ENCODE assay signal across 17 cellular contexts in the genomic region with DNA sequence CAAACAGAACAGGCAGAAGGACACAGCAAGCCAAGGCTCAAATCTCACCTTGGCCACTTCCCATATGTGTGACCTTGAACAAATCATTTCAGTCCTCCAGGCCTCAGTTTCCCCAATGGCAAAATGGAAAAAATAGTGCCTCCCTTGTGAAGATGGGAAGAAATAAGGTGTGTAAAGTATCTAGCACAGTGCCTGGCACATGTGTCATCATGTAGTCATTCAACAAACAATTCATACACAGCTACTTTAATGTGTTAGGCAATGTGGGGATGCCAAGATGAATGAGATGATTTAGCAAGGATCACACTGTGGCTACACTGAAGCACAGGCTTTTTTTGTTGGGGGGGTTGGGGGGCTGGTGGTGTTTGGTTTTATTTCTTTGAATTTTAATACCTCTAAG. TPM values are rescaled to one million over a fixed set of nuclear protein-coding genes. Genes with fewer than 3 reads are reported as not detected.
A peak's percentile ranks its signal among the peaks of the same experiment; 100 is the strongest.
DNase-seq lines count a peak whose midpoint lies in the region; ATAC-seq, FAIRE-seq and TF ChIP-seq lines count a peak whose summit lies in the region.
"Had no signal": no experiment of that assay in that cellular context is flagged by ENCODE, and none has a peak within 500 bp of the region (broad histone marks: within the 10 kb centered on the region; RNA-seq: fewer than 3 reads in every experiment).

No MANE protein-coding gene starts in this region.

- CTCF ChIA-PET in activated CD8-positive, alpha-beta T cell treated with anti-CD3 and anti-CD28 coated beads, Interleukin-2, amount 10 ng/mL, durations not matched to agents 7 days and 5 days (lab: Charles Lee): interaction anchor here (1.4 to 1.6 kb wide), 2 partner anchors 10 to 75 kb away, joined by 3 to 6 read pairs; no protein-coding TSS in a partner anchor
- CTCF ChIA-PET in activated CD8-positive, alpha-beta T cell treated with anti-CD3 and anti-CD28 coated beads for 36 hours (lab: Charles Lee): interaction anchor here (1.7 kb wide), 1 partner anchor 33 kb away, joined by 5 read pairs; no protein-coding TSS in a partner anchor
- CTCF ChIA-PET in K562 (lab: Yijun Ruan, JAX; ENCODE audit: low intra/inter-chr PET ratio): no interaction called here

- TF ChIP-seq RAD21 in K562 (CRISPR knock-in tag; conservative IDR thresholded peaks at IDR 0.05 in 1 of 2, IDR thresholded peaks at IDR 0.05 in 1 of 2) (no peak), neural cell (conservative IDR thresholded peaks at IDR 0.05) (no peak)

- no peaks in the 10 kb centered on the region for H3K36me3 Mint-ChIP-seq in activated CD8-positive, alpha-beta T cell treated with anti-CD3 and anti-CD28 coated beads, Interleukin-2, amount 10 ng/mL, durations not matched to agents 7 days and 5 days (ENCODE audit: low read depth)
- H3K36me3 Mint-ChIP-seq in activated CD8-positive, alpha-beta T cell treated with anti-CD3 and anti-CD28 coated beads for 36 hours (ENCODE audit: low read depth): no peaks in the 10 kb centered on the region

- H3K4me1 Mint-ChIP-seq in activated CD8-positive, alpha-beta T cell treated with anti-CD3 and anti-CD28 coated beads, Interleukin-2, amount 10 ng/mL, durations not matched to agents 7 days and 5 days (ENCODE audit: low read depth): peaks cover 51% of the 10 kb centered on the region
- H3K4me1 Mint-ChIP-seq in activated CD8-positive, alpha-beta T cell treated with anti-CD3 and anti-CD28 coated beads for 36 hours (ENCODE audit: low read depth): peaks cover 24% of the 10 kb centered on the region

- H3K9me3 ChIP-seq in OCI-LY3 (ENCODE audit: insufficient read depth, low read length): no peaks in the 10 kb centered on the region
- no peaks in the 10 kb centered on the region for H3K9me3 ChIP-seq in K562 (replicated peaks; ENCODE audit: control insufficient read depth, insufficient read depth, low read depth, low read length)
- H3K9me3 ChIP-seq in neural cell (ENCODE audit: low read length): no peaks in the 10 kb centered on the region
- H3K9me3 ChIP-seq: Caco-2, Peyer's patch had no signal

- POLR2A ChIA-PET in activated CD8-positive, alpha-beta T cell treated with anti-CD3 and anti-CD28 coated beads, Interleukin-2, amount 10 ng/mL, durations not matched to agents 7 days and 5 days (lab: Charles Lee): no interaction called here
- POLR2A ChIA-PET in activated CD8-positive, alpha-beta T cell treated with anti-CD3 and anti-CD28 coated beads for 36 hours (lab: Charles Lee): interaction anchor here (1.0 kb wide), 1 partner anchor 34 kb away, joined by 3 read pairs; no protein-coding TSS in a partner anchor
- POLR2A ChIA-PET in K562 (lab: Yijun Ruan, JAX): no interaction called here

- no peak for TF ChIP-seq CTCF in activated CD8-positive, alpha-beta T cell treated with anti-CD3 and anti-CD28 coated beads for 36 hours (IDR thresholded peaks at IDR 0.05)
- TF ChIP-seq CTCF in OCI-LY3 (IDR thresholded peaks at IDR 0.05; ENCODE audit: low read depth, low read length): no peak
- TF ChIP-seq CTCF in K562 (IDR thresholded peaks at IDR 0.05 in 2 of 3, conservative IDR thresholded peaks at IDR 0.05 in 1 of 3; ENCODE audit: insufficient read depth in 2 of 3, low read depth in 1 of 3, low read length in 3 of 3): no peak
- TF ChIP-seq CTCF in neural cell (IDR thresholded peaks at IDR 0.05; ENCODE audit: poor library complexity, severe bottlenecking): no peak
- TF ChIP-seq CTCF in foreskin keratinocyte (conservative IDR thresholded peaks at IDR 0.05): no peak

- H3K79me2 ChIP-seq in OCI-LY3 (ENCODE audit: low read length) (no peaks in the 10 kb centered on the region), K562 (ENCODE audit: control insufficient read depth, insufficient read depth, low read length) (no peaks in the 10 kb centered on the region), neural cell (replicated peaks; ENCODE audit: insufficient read depth, low read length) (peaks cover 5% of the 10 kb centered on the region)

- H3K9ac ChIP-seq in OCI-LY3 (ENCODE audit: low read length): no peak overlapping the region
- H3K9ac ChIP-seq in K562 (ENCODE audit: insufficient read depth in 1 of 2, low read depth in 2 of 2, low read length in 2 of 2): no peak overlapping the region
- peak overlapping the region; percentile 30 for H3K9ac ChIP-seq in neural cell (ENCODE audit: low read length)

- H3K4me3 Mint-ChIP-seq in activated CD8-positive, alpha-beta T cell treated with anti-CD3 and anti-CD28 coated beads, Interleukin-2, amount 10 ng/mL, durations not matched to agents 7 days and 5 days: peak overlapping the region; percentile 32
- H3K4me3 Mint-ChIP-seq in activated CD8-positive, alpha-beta T cell treated with anti-CD3 and anti-CD28 coated beads for 36 hours: no peak overlapping the region

- H2AFZ ChIP-seq in OCI-LY3 (ENCODE audit: low read depth, low read length): no peak overlapping the region
- H2AFZ ChIP-seq in K562 (ENCODE audit: low read depth, low read length): no peak overlapping the region
- H2AFZ ChIP-seq in neural cell (ENCODE audit: low read depth, low read length): no peak overlapping the region

- H3K27ac Mint-ChIP-seq in activated CD8-positive, alpha-beta T cell treated with anti-CD3 and anti-CD28 coated beads, Interleukin-2, amount 10 ng/mL, durations not matched to agents 7 days and 5 days: no peak overlapping the region
- no peak overlapping the region for H3K27ac Mint-ChIP-seq in activated CD8-positive, alpha-beta T cell treated with anti-CD3 and anti-CD28 coated beads for 36 hours

- H3K27me3 Mint-ChIP-seq in activated CD8-positive, alpha-beta T cell treated with anti-CD3 and anti-CD28 coated beads, Interleukin-2, amount 10 ng/mL, durations not matched to agents 7 days and 5 days (ENCODE audit: low read depth): peaks cover 81% of the 10 kb centered on the region
- peaks cover 62% of the 10 kb centered on the region for H3K27me3 Mint-ChIP-seq in activated CD8-positive, alpha-beta T cell treated with anti-CD3 and anti-CD28 coated beads for 36 hours

- no peaks in the 10 kb centered on the region for H3K9me1 ChIP-seq in K562 (ENCODE audit: control insufficient read depth, insufficient read depth, low read length)

- TF ChIP-seq EP300 in K562 (IDR thresholded peaks at IDR 0.05; ENCODE audit: low read length): no peak
- no peak for TF ChIP-seq EP300 in neural cell (conservative IDR thresholded peaks at IDR 0.05; ENCODE audit: poor library complexity, severe bottlenecking)

- H3K9me2 ChIP-seq in neural cell (ENCODE audit: insufficient read depth, low read length): no peaks in the 10 kb centered on the region

- H4K20me1 ChIP-seq in OCI-LY3 (ENCODE audit: insufficient read depth, low read length) (no peaks in the 10 kb centered on the region), K562 (replicated peaks; ENCODE audit: control insufficient read depth, insufficient read depth, low read length) (peaks cover 9% of the 10 kb centered on the region; the same call in 1 of the 2 replicates), neural cell (ENCODE audit: insufficient read depth) (peaks cover 50% of the 10 kb centered on the region)

- H3K36me3 ChIP-seq in OCI-LY3 (replicated peaks; ENCODE audit: low read depth, low read length) (no peaks in the 10 kb centered on the region), K562 (ENCODE audit: control insufficient read depth, insufficient read depth, low read length) (no peaks in the 10 kb centered on the region), neural cell (ENCODE audit: insufficient read depth, low read length) (peaks cover 9% of the 10 kb centered on the region)
- H3K36me3 ChIP-seq: Peyer's patch had no signal

- in situ Hi-C loops in K562 (cut with MboI): no loop called here

- H3K27ac ChIP-seq in OCI-LY3 (ENCODE audit: low read length) (no peak overlapping the region), K562 (ENCODE audit: extremely low read depth, low read depth, low read length) (no peak overlapping the region), neural cell (ENCODE audit: low read length) (peak overlapping the region; percentile 54), foreskin keratinocyte (no peak overlapping the region)
- H3K27ac ChIP-seq: Peyer's patch had no signal

- H3K4me3 ChIP-seq in OCI-LY3 (ENCODE audit: low read length): peak overlapping the region; percentile 71
- H3K4me3 ChIP-seq in K562: no peak overlapping the region
- peak overlapping the region; percentile 52 for H3K4me3 ChIP-seq in neural cell (ENCODE audit: low read length)
- H3K4me3 ChIP-seq: Peyer's patch had no signal

- TF ChIP-seq POLR2A in K562 (conservative IDR thresholded peaks at IDR 0.05): no peak

- no peak for DNase-seq in activated CD8-positive, alpha-beta T cell treated with anti-CD3 and anti-CD28 coated beads, Interleukin-2, amount 10 ng/mL, durations not matched to agents 7 days and 5 days
- no peak for DNase-seq in activated CD8-positive, alpha-beta T cell treated with anti-CD3 and anti-CD28 coated beads for 36 hours
- DNase-seq in K562 (ENCODE audit: extremely low read depth in 1 of 4, low spot score in 3 of 4): no peak
- DNase-seq in NCI-H774 (lab: John Stamatoyannopoulos, UW): no peak
- DNase-seq in foreskin keratinocyte: no peak
- DNase-seq: 8988T, C1 segment of cervical spinal cord, Caco-2, DMS153, NCI-H1436, NCI-H2029, NCI-H2171 treated with DMSO at 0.1 percent for 48 hours, NCI-H748 treated with DMSO at 0.1 percent for 48 hours, Peyer's patch had no signal

- ATAC-seq in activated CD8-positive, alpha-beta T cell treated with anti-CD3 and anti-CD28 coated beads, Interleukin-2, amount 10 ng/mL, durations not matched to agents 7 days and 5 days: no peak
- ATAC-seq in activated CD8-positive, alpha-beta T cell treated with anti-CD3 and anti-CD28 coated beads for 36 hours: no peak
- ATAC-seq in K562 (no peak), HG03025 (IDR thresholded peaks at IDR 0.05; ENCODE audit: low FRiP score, unreplicated experiment) (no peak), foreskin keratinocyte (no peak)

- H3K4me2 ChIP-seq in OCI-LY3 (ENCODE audit: low read length) (peak overlapping the region; percentile 98), K562 (ENCODE audit: insufficient read depth, low read length) (no peak overlapping the region), neural cell (ENCODE audit: low read length) (no peak overlapping the region)

- no peak for FAIRE-seq in K562 (lab: Jason Lieb, UNC)

- H3K9me3 Mint-ChIP-seq in activated CD8-positive, alpha-beta T cell treated with anti-CD3 and anti-CD28 coated beads, Interleukin-2, amount 10 ng/mL, durations not matched to agents 7 days and 5 days (ENCODE audit: insufficient read depth): no peaks in the 10 kb centered on the region
- H3K9me3 Mint-ChIP-seq in activated CD8-positive, alpha-beta T cell treated with anti-CD3 and anti-CD28 coated beads for 36 hours: no peaks in the 10 kb centered on the region

- H3F3A ChIP-seq in neural cell (ENCODE audit: insufficient read depth, low read length, poor library complexity, severe bottlenecking): no peaks in the 10 kb centered on the region

- intact Hi-C loops in activated CD8-positive, alpha-beta T cell treated with anti-CD3 and anti-CD28 coated beads for 36 hours (cut with micrococcal nuclease): no loop called here
- intact Hi-C loops in K562 (cut with micrococcal nuclease): no loop called here

- H3K4me1 ChIP-seq in OCI-LY3 (ENCODE audit: low read length) (peaks cover 43% of the 10 kb centered on the region), K562 (replicated peaks in 1 of 2; ENCODE audit: control insufficient read depth in 2 of 2, insufficient read depth in 2 of 2, low read length in 2 of 2) (peaks cover 4 to 10% of the 10 kb centered on the region in 2 experiments; a peak in 2 of 5 replicates), foreskin keratinocyte (no peaks in the 10 kb centered on the region)
- H3K4me1 ChIP-seq: Caco-2 had no signal

- BruUV-seq in K562 (replicated peaks; lab: Mats Ljungman, UMichigan): no TSS peak

- H3K27me3 ChIP-seq in OCI-LY3 (ENCODE audit: low read depth, low read length) (peaks cover 50% of the 10 kb centered on the region), K562 (ENCODE audit: control insufficient read depth in 2 of 2, insufficient read depth in 2 of 2, low read length in 2 of 2) (peaks cover 33 to 65% of the 10 kb centered on the region in 2 experiments; a peak in 4 of 5 replicates), neural cell (ENCODE audit: insufficient read depth, low read depth, low read length) (no peaks in the 10 kb centered on the region), foreskin keratinocyte (peaks cover 74% of the 10 kb centered on the region)
- H3K27me3 ChIP-seq: Peyer's patch had no signal

RNA-seq across cellular contexts. Expression of a gene that starts 13.3 kb away (rescaled TPM):
- total RNA-seq in activated CD8-positive, alpha-beta T cell treated with anti-CD3 and anti-CD28 coated beads, Interleukin-2, amount 10 ng/mL, durations not matched to agents 7 days and 5 days: under 1 TPM in 1 of 2 experiments, not detected in 1; 0.34 TPM
- total RNA-seq in activated CD8-positive, alpha-beta T cell treated with anti-CD3 and anti-CD28 coated beads for 36 hours: 1 to 10 TPM in 1 of 2 experiments, under 1 TPM in 1; 0.74 to 1.1 TPM
- 0.51 and 2.0 TPM in 2 replicates for total RNA-seq in K562 (2011; cell fraction: chromatin; rRNA removed; ENCODE audit: low replicate concordance)
- 0.17 and 0.26 TPM in 2 replicates for total RNA-seq in K562 (2011; cell fraction: nucleolus; rRNA removed)
- 0.53 and 0.66 TPM in 2 replicates for total RNA-seq in K562 (2011; cell fraction: nucleoplasm; rRNA removed)
- total RNA-seq in K562 (2014; rRNA removed): 0.04 TPM in 1 of 2 replicates, not detected in the other
- total RNA-seq in K562 (2014; rRNA removed; fragmentation: Illumina TruSeq; extraction: Trizol): not detected in 2 replicates
- not detected in 2 replicates for total RNA-seq in K562 (2015; rRNA removed; fragmentation: Illumina TruSeq; extraction: Trizol)
- 0.33 and 0.40 TPM in 2 replicates for total RNA-seq in K562 (2021)
- polyA plus RNA-seq in K562 (2011; rRNA removed): 0.04 and 0.13 TPM in 2 replicates
- polyA plus RNA-seq in K562 (2011; cell fraction: cytosol; rRNA removed): 0.01 and 0.06 TPM in 2 replicates
- 0.17 and 1.9 TPM in 2 replicates for polyA plus RNA-seq in K562 (2011; cell fraction: nucleus; rRNA removed)
- 0.05 and 0.44 TPM in 2 replicates for polyA plus RNA-seq in K562 (2012)
- 0.09 and 0.15 TPM in 2 replicates for polyA plus RNA-seq in K562 (2014; fragmentation: Illumina TruSeq; extraction: Trizol)
- polyA plus RNA-seq in K562 (2014; fragmentation: Nextera tagmentation; extraction: Ambion mirVana): not detected
- polyA plus RNA-seq in K562 (2014; rRNA removed): not detected in 2 replicates
- polyA minus RNA-seq in K562 (2011; rRNA and poly(A)+ RNA removed): not detected in 2 replicates
- not detected in 2 replicates for polyA minus RNA-seq in K562 (2011; cell fraction: cytosol; rRNA and poly(A)+ RNA removed)
- 0.13 TPM in 1 of 2 replicates, not detected in the other for polyA minus RNA-seq in K562 (2011; cell fraction: nucleus; rRNA and poly(A)+ RNA removed)
- 18.0 and 22.8 TPM in 2 replicates for polyA plus RNA-seq in neural cell
- polyA minus RNA-seq in neural cell: 52.8 and 59.2 TPM in 2 replicates
- total RNA-seq in foreskin keratinocyte: 0.25 and 0.31 TPM in 2 replicates
- polyA plus RNA-seq in foreskin keratinocyte: 0.36 and 0.46 TPM in 2 replicates
